13 cellular contexts compared by ENCODE assay signal in genomic region chr3:188264231-188265213, GRCh38.
DNase-seq lines count a peak whose midpoint lies in the region; ATAC-seq, FAIRE-seq and TF ChIP-seq lines count a peak whose summit lies in the region.
"Had no signal": no experiment of that assay in that cellular context is flagged by ENCODE, and none has a peak within 500 bp of the region (broad histone marks: within the 10 kb centered on the region; RNA-seq: fewer than 3 reads in every experiment).

No MANE protein-coding gene starts in this region.

- TF ChIP-seq CTCF in brain microvascular endothelial cell (IDR thresholded peaks at IDR 0.05; ENCODE audit: low read depth, low read length, missing control alignments), result no peak
- no peak for TF ChIP-seq CTCF in progenitor cell of endocrine pancreas (IDR thresholded peaks at IDR 0.05; ENCODE audit: unreplicated experiment)

- no peak for FAIRE-seq in HTR-8/SVneo (lab: Jason Lieb, UNC)

- no peaks in the 10 kb centered on the region for H3K27me3 Mint-ChIP-seq in progenitor cell of endocrine pancreas

- H3K9me3 ChIP-seq in iPS-20b (ENCODE audit: insufficient read depth, low read depth, low read length) (no peaks in the 10 kb centered on the region), skeletal muscle tissue (ENCODE audit: control insufficient read depth in 3 of 3, low read length in 3 of 3) (no peaks in the 10 kb centered on the region)

- no peak overlapping the region for H3K4me3 Mint-ChIP-seq in progenitor cell of endocrine pancreas (ENCODE audit: low read depth)
- H3K4me3 Mint-ChIP-seq: CD8-positive, alpha-beta T cell; immature natural killer cell had no signal

- no peak for ATAC-seq in HG02623 (IDR thresholded peaks at IDR 0.05; ENCODE audit: unreplicated experiment)
- ATAC-seq: CD8-positive, alpha-beta T cell had no signal

- DNase-seq in CD1c-positive myeloid dendritic cell (ENCODE audit: extremely low spot score) (peak; percentile 92), brain microvascular endothelial cell (no peak), progenitor cell of endocrine pancreas (ENCODE audit: low spot score, unreplicated experiment) (no peak), NCI-H510A (lab: John Stamatoyannopoulos, UW) (no peak), HTR-8/SVneo (ENCODE audit: insufficient read length, low spot score) (no peak)
- DNase-seq: CD8-positive, alpha-beta T cell; cortex of kidney; immature natural killer cell; NCI-H748 treated with DMSO at 0.1 percent for 48 hours; T-helper 2 cell had no signal

- no peak overlapping the region for H3K27ac Mint-ChIP-seq in progenitor cell of endocrine pancreas
- H3K27ac Mint-ChIP-seq: CD8-positive, alpha-beta T cell; immature natural killer cell had no signal

- peak overlapping the region; percentile 94 for H3K27ac ChIP-seq in brain microvascular endothelial cell
- H3K27ac ChIP-seq in iPS-20b (ENCODE audit: low read length), result no peak overlapping the region
- peak overlapping the region; percentile 91 for H3K27ac ChIP-seq in skeletal muscle tissue (ENCODE audit: low read depth, low read length)

- H3K9ac ChIP-seq in iPS-20b (ENCODE audit: low read depth, low read length), result peak overlapping the region; percentile 25; the same call in 1 of the 2 replicates
- peak overlapping the region; percentile 68 to 78 (median 69) for H3K9ac ChIP-seq in skeletal muscle tissue (ENCODE audit: low read depth in 1 of 3, low read length in 3 of 3)

- no peaks in the 10 kb centered on the region for H3K9me3 Mint-ChIP-seq in progenitor cell of endocrine pancreas (ENCODE audit: low read depth)
- H3K9me3 Mint-ChIP-seq: CD8-positive, alpha-beta T cell; immature natural killer cell had no signal

- H3K4me1 ChIP-seq in iPS-20b (ENCODE audit: insufficient read depth, low read length) (peaks cover 43% of the 10 kb centered on the region), skeletal muscle tissue (ENCODE audit: control insufficient read depth in 3 of 3, insufficient read depth in 3 of 3, low read length in 3 of 3) (peaks cover 53 to 66% (median 54%) of the 10 kb centered on the region in 3 donors)

- H3K36me3 ChIP-seq in brain microvascular endothelial cell (replicated peaks) (no peaks in the 10 kb centered on the region), iPS-20b (ENCODE audit: insufficient read depth, low read depth, low read length) (no peaks in the 10 kb centered on the region), skeletal muscle tissue (ENCODE audit: control insufficient read depth in 3 of 3, insufficient read depth in 3 of 3, low read length in 3 of 3) (no peaks in the 10 kb centered on the region)

- peaks cover 24% of the 10 kb centered on the region for H3K4me1 Mint-ChIP-seq in progenitor cell of endocrine pancreas (ENCODE audit: low read depth)

- H3K27me3 ChIP-seq in brain microvascular endothelial cell (replicated peaks) (no peaks in the 10 kb centered on the region), iPS-20b (ENCODE audit: insufficient read depth, low read length) (no peaks in the 10 kb centered on the region), skeletal muscle tissue (ENCODE audit: control insufficient read depth in 3 of 3, insufficient read depth in 3 of 3, low read length in 3 of 3) (no peaks in the 10 kb centered on the region)

- H3K4me3 ChIP-seq in brain microvascular endothelial cell (ENCODE audit: low read depth, low read length) (no peak overlapping the region), iPS-20b (ENCODE audit: low read length) (no peak overlapping the region), skeletal muscle tissue (ENCODE audit: low read length in 3 of 3) (peak overlapping the region; percentile 6 to 29 (median 10))

- no peaks in the 10 kb centered on the region for H3K36me3 Mint-ChIP-seq in progenitor cell of endocrine pancreas (ENCODE audit: insufficient read depth)
- H3K36me3 Mint-ChIP-seq: CD8-positive, alpha-beta T cell had no signal

- in situ Hi-C loops in brain microvascular endothelial cell (cut with HindIII; ENCODE audit: low pct_ligation_motif_present, low sequenced_read_pairs), result no loop called here

Comparison
In these comparisons a context has a peak if more than half of its experiments do, and no peak if none do; other contexts are left out.
1. H3K4me3 ChIP-seq: peak in skeletal muscle tissue (3 of 3); none in brain microvascular endothelial cell (single experiment) and iPS-20b (single experiment).